ENCODE assay signal across 8 cellular contexts in the genomic region with DNA sequence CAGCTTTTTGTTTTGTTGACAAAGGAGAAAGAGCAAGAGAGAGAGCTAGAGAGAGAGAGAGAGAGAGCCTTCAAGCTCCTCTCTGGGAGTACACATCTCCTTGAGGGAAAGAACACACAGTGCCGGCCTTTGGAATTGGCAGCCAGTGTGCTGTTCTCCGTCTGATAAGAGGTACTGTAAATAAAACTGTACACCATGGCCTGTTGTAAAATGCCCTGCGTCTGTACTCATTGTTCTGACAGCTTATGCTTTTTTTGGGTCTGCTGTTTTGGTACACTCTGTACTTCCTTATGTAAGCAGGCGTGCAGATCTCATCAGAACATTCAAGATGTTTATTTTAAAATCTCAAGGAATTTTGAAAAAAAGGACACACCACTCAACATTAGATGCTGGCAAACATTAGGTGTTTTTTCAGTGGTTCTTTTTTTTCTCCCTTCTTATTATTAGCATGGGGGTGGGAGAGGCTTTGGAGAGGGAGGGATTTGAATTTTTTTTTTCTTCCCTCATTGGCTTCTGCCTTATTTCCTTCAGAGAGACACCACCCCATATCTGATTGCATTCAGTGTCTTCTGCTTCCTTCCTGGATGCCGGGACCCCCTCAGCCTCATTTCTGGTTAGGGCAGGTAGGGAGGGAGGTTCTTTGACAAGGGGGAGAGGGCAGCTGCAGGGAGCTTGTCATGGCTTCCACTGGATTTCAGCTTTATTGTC.
DNase-seq lines count a peak whose midpoint lies in the region; ATAC-seq lines count a peak whose summit lies in the region.

No MANE protein-coding gene starts in this region.

- no peak overlapping the region for H3K27ac Mint-ChIP-seq in activated naive CD4-positive, alpha-beta T cell treated with anti-CD3 and anti-CD28 coated beads, Interleukin-2, amount 50 U/mL, for 24 hours
- peak overlapping the region in 1 of 2 donors; percentile 37 for H3K27ac Mint-ChIP-seq in activated naive CD4-positive, alpha-beta T cell treated with anti-CD3 and anti-CD28 coated beads, Interleukin-2, amount 50 U/mL, for 72 hours

- H3K36me3 Mint-ChIP-seq in activated naive CD4-positive, alpha-beta T cell treated with anti-CD3 and anti-CD28 coated beads, Interleukin-2, amount 50 U/mL, for 24 hours: no peaks in the 10 kb centered on the region
- peaks cover 0 to 8% of the 10 kb centered on the region in 2 donors for H3K36me3 Mint-ChIP-seq in activated naive CD4-positive, alpha-beta T cell treated with anti-CD3 and anti-CD28 coated beads, Interleukin-2, amount 50 U/mL, for 72 hours

- H3K4me3 ChIP-seq in duodenal mucosa (ENCODE audit: low read depth in 1 of 2, low read length in 2 of 2) (peak overlapping the region; percentile 26 to 45), mucosa of stomach (ENCODE audit: low read length) (no peak overlapping the region)

- no peaks in the 10 kb centered on the region for H3K27me3 Mint-ChIP-seq in activated naive CD4-positive, alpha-beta T cell treated with anti-CD3 and anti-CD28 coated beads, Interleukin-2, amount 50 U/mL, for 24 hours

- ATAC-seq in activated naive CD4-positive, alpha-beta T cell treated with anti-CD3 and anti-CD28 coated beads, Interleukin-2, amount 50 U/mL, for 72 hours: no peak
- no peak for ATAC-seq in HG03460 (IDR thresholded peaks at IDR 0.05; ENCODE audit: unreplicated experiment)

- H3K4me3 Mint-ChIP-seq in activated naive CD4-positive, alpha-beta T cell treated with anti-CD3 and anti-CD28 coated beads, Interleukin-2, amount 50 U/mL, for 24 hours: peak overlapping the region; percentile 27

- no peaks in the 10 kb centered on the region for H3K9me3 ChIP-seq in duodenal mucosa (ENCODE audit: control insufficient read depth in 1 of 2, low read length in 2 of 2)
- H3K9me3 ChIP-seq in mucosa of stomach (ENCODE audit: control insufficient read depth, low read length): no peaks in the 10 kb centered on the region

- H3K27me3 ChIP-seq in duodenal mucosa (ENCODE audit: control insufficient read depth in 1 of 2, insufficient read depth in 2 of 2, low read length in 2 of 2): no peaks in the 10 kb centered on the region
- H3K27me3 ChIP-seq in mucosa of stomach (ENCODE audit: control insufficient read depth, insufficient read depth, low read length): peaks cover 4% of the 10 kb centered on the region

- peaks cover 45 to 49% of the 10 kb centered on the region in 2 donors for H3K4me1 ChIP-seq in duodenal mucosa (ENCODE audit: control insufficient read depth in 1 of 2, insufficient read depth in 2 of 2, low read length in 2 of 2)
- H3K4me1 ChIP-seq in mucosa of stomach (ENCODE audit: control insufficient read depth, insufficient read depth, low read length): peaks cover 22% of the 10 kb centered on the region

- no peaks in the 10 kb centered on the region for H3K36me3 ChIP-seq in duodenal mucosa (ENCODE audit: control insufficient read depth in 1 of 2, insufficient read depth in 2 of 2, low read length in 2 of 2)
- H3K36me3 ChIP-seq in mucosa of stomach (ENCODE audit: control insufficient read depth, insufficient read depth, low read length): no peaks in the 10 kb centered on the region

- no peaks in the 10 kb centered on the region for H3K9me3 Mint-ChIP-seq in activated naive CD4-positive, alpha-beta T cell treated with anti-CD3 and anti-CD28 coated beads, Interleukin-2, amount 50 U/mL, for 24 hours
- peaks cover 0 to 5% of the 10 kb centered on the region in 2 donors for H3K9me3 Mint-ChIP-seq in activated naive CD4-positive, alpha-beta T cell treated with anti-CD3 and anti-CD28 coated beads, Interleukin-2, amount 50 U/mL, for 72 hours

- no peak for DNase-seq in activated naive CD4-positive, alpha-beta T cell treated with anti-CD3 and anti-CD28 coated beads, Interleukin-2, amount 50 U/mL, for 16 hours
- DNase-seq in ureter (ENCODE audit: low spot score) (peak; percentile 86), GOT3 (lab: John Stamatoyannopoulos, UW) (no peak)
- no peak for DNase-seq in activated naive CD4-positive, alpha-beta T cell treated with anti-CD3 and anti-CD28 coated beads, Interleukin-2, amount 50 U/mL, for 72 hours (ENCODE audit: low spot score in 2 of 2)

- H3K9ac ChIP-seq in duodenal mucosa (ENCODE audit: low read depth in 1 of 2, low read length in 2 of 2) (peak overlapping the region; percentile 44 to 49), mucosa of stomach (ENCODE audit: low read length) (peak overlapping the region; percentile 44)

- H3K4me1 Mint-ChIP-seq in activated naive CD4-positive, alpha-beta T cell treated with anti-CD3 and anti-CD28 coated beads, Interleukin-2, amount 50 U/mL, for 24 hours: peaks cover 94% of the 10 kb centered on the region

- peak overlapping the region; percentile 59 for H3K27ac ChIP-seq in duodenal mucosa (ENCODE audit: low read depth, low read length)
